ENCODE assay signal across 29 cellular contexts in genomic region chr11:89249196-89249595, GRCh38.
"Had no signal": no experiment of that assay in that cellular context is flagged by ENCODE, and none has a peak within 500 bp of the region (broad histone marks: within the 10 kb centered on the region; RNA-seq: fewer than 3 reads in every experiment).

No MANE protein-coding gene starts in this region.

- H3K4me3 ChIP-seq: esophagus muscularis mucosa, gastroesophageal sphincter, heart left ventricle, hepatocyte, lung, mucosa of descending colon, skin epidermis, spleen, testis, tibial artery had no signal

- H3K4me1 Mint-ChIP-seq: naive B cell; stimulated activated memory B cell treated with anti-CD40 and anti-IgM and Interleukin-4, amounts not matched to agents 10 μg/mL and 1 μg/mL and 100 μg/mL, for 72 hours had no signal

- H3K79me2 ChIP-seq: hepatocyte, parathyroid adenoma had no signal

- H3K27ac ChIP-seq: esophagus muscularis mucosa, foreskin keratinocyte, gastroesophageal sphincter, heart left ventricle, hepatocyte, neutrophil, parathyroid adenoma, skin epidermis, spleen, testis, tibial artery had no signal

- H3K4me3 Mint-ChIP-seq: endodermal cell; mesothelial cell of epicardium; naive B cell; natural killer cell treated with Interleukin-12 subunit alpha and Interleukin-12 subunit beta and Interleukin-15 and Interleukin-18, amount 100 ng/mL, for 72 hours; neural crest cell; stimulated activated memory B cell treated with anti-CD40 and anti-IgM and Interleukin-4, amounts not matched to agents 10 μg/mL and 1 μg/mL and 100 μg/mL, for 72 hours; type B pancreatic cell had no signal

- H2AFZ ChIP-seq: hepatocyte, parathyroid adenoma had no signal

- H3K36me3 ChIP-seq: esophagus muscularis mucosa, gastroesophageal sphincter, heart left ventricle, neutrophil, spleen, tibial artery had no signal

- H3K4me1 ChIP-seq: esophagus muscularis mucosa, foreskin keratinocyte, gastroesophageal sphincter, heart left ventricle, parathyroid adenoma, spleen, testis had no signal

- H3K36me3 Mint-ChIP-seq: naive B cell; stimulated activated memory B cell treated with anti-CD40 and anti-IgM and Interleukin-4, amounts not matched to agents 10 μg/mL and 1 μg/mL and 100 μg/mL, for 72 hours; type B pancreatic cell had no signal

- H3K9me3 Mint-ChIP-seq: endodermal cell, neural crest cell, type B pancreatic cell had no signal

- H3K27me3 Mint-ChIP-seq: naive B cell; natural killer cell treated with Interleukin-12 subunit alpha and Interleukin-12 subunit beta and Interleukin-15 and Interleukin-18, amount 100 ng/mL, for 72 hours; progenitor cell of endocrine pancreas; stimulated activated memory B cell treated with anti-CD40 and anti-IgM and Interleukin-4, amounts not matched to agents 10 μg/mL and 1 μg/mL and 100 μg/mL, for 72 hours; type B pancreatic cell had no signal

- H3K9me3 ChIP-seq: esophagus muscularis mucosa, gastroesophageal sphincter, heart left ventricle, mucosa of descending colon, neutrophil, spleen, testis, tibial artery had no signal

- H3K27me3 ChIP-seq: esophagus muscularis mucosa, foreskin keratinocyte, gastroesophageal sphincter, heart left ventricle, hepatocyte, neutrophil, spleen, testis, tibial artery had no signal

- ATAC-seq: foreskin keratinocyte; gastroesophageal sphincter; heart left ventricle; left lobe of liver; mucosa of descending colon; natural killer cell treated with Interleukin-12 subunit alpha and Interleukin-12 subunit beta and Interleukin-15 and Interleukin-18, amount 100 ng/mL, for 72 hours; right cardiac atrium; stimulated activated memory B cell treated with anti-CD40 and anti-IgM and Interleukin-4, amounts not matched to agents 10 μg/mL and 1 μg/mL and 100 μg/mL, for 72 hours; stimulated activated naive CD8-positive, alpha-beta T cell treated with anti-CD3 and anti-CD28 coated beads, Interleukin-15, Interleukin-2, amounts not matched to agents 100 U/mL and 50 U/mL, for 24 hours had no signal

- H3K9ac ChIP-seq: parathyroid adenoma had no signal

- H3K27ac Mint-ChIP-seq: endodermal cell; mesothelial cell of epicardium; naive B cell; natural killer cell treated with Interleukin-12 subunit alpha and Interleukin-12 subunit beta and Interleukin-15 and Interleukin-18, amount 100 ng/mL, for 72 hours; progenitor cell of endocrine pancreas; stimulated activated memory B cell treated with anti-CD40 and anti-IgM and Interleukin-4, amounts not matched to agents 10 μg/mL and 1 μg/mL and 100 μg/mL, for 72 hours; type B pancreatic cell had no signal

- H3K4me2 ChIP-seq: hepatocyte had no signal

- DNase-seq: effector CD8-positive, alpha-beta T cell; endodermal cell; foreskin keratinocyte; heart left ventricle; kidney; mesenchymal stem cell; mucosa of descending colon; naive B cell; right cardiac atrium; spleen; stimulated activated CD4-positive, alpha-beta T cell treated with anti-CD3 and anti-CD28 coated beads, Interleukin-4, amount 100 ng/mL, for 4 hours; stimulated activated naive CD8-positive, alpha-beta T cell treated with anti-CD3 and anti-CD28 coated beads, Interleukin-15, Interleukin-2, amounts not matched to agents 100 U/mL and 50 U/mL, for 24 hours; substantia nigra; testis; tibial artery had no signal
